Comparison of ENCODE assay signal across 14 cellular contexts in the genomic region with DNA sequence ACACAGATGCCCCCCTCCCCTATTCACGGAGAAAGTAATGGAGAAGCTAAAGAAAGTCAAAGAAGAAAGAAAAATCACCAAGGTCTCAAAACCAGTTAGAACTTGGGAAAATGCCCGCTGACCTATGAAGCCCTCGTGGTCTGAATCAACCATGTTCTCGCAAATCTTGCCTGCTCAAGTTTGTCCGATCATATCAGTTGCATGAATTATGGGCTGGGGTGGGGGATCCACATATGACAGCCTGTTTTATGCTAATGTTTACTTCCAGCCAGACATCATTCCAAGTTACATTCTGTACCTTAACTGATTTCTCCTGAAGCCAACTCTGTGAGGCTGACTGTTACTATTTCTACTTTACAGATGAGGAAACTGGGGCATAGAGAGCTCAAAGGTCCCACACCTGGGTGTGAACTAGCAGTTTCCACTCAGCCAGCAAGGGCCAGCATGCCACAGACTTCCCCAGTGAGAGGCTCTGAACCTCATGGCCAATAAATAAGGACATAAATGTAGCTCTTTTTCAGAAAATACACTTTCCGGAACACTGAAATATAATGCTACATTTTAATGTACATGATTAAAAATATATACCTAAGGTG. TPM values are rescaled to one million over a fixed set of nuclear protein-coding genes. Genes with fewer than 3 reads are reported as not detected.
A peak's percentile ranks its signal among the peaks of the same experiment; 100 is the strongest.
DNase-seq lines count a peak whose midpoint lies in the region; ATAC-seq and TF ChIP-seq lines count a peak whose summit lies in the region.
"Had no signal": no experiment of that assay in that cellular context is flagged by ENCODE, and none has a peak within 500 bp of the region (broad histone marks: within the 10 kb centered on the region; RNA-seq: fewer than 3 reads in every experiment).

No MANE protein-coding gene starts in this region.

- ATAC-seq in WTC11: no peak
- ATAC-seq: lower lobe of right lung had no signal

- peak overlapping the region; percentile 93 for H3K27ac Mint-ChIP-seq in activated CD4-positive, alpha-beta T cell treated with anti-CD3 and anti-CD28 coated beads, Interleukin-2, amount 10 ng/mL, durations not matched to agents 24 days and 14 days
- no peak overlapping the region for H3K27ac Mint-ChIP-seq in WTC11

- DNase-seq in activated CD4-positive, alpha-beta T cell treated with anti-CD3 and anti-CD28 coated beads, Interleukin-2, amount 10 ng/mL, durations not matched to agents 24 days and 14 days: peak; percentile 71
- no peak for DNase-seq in activated CD4-positive, alpha-beta T cell treated with anti-CD3 and anti-CD28 coated beads, Interleukin-2, amount 50 U/mL, for 1 hour
- DNase-seq in OCI-LY7 (ENCODE audit: low spot score) (peak; percentile 56), colonic mucosa (peak; percentile 39), WTC11 (ENCODE audit: low spot score) (no peak), DMS114 treated with DMSO at 0.1 percent for 48 hours (lab: John Stamatoyannopoulos, UW; ENCODE audit: unreplicated experiment) (no peak), HUDEP-2 (lab: John Stamatoyannopoulos, UW; ENCODE audit: unreplicated experiment in 76 of 76) (no peak)
- DNase-seq: amygdala, lower lobe of right lung, NCI-H1417, NCI-H524, tibial artery had no signal

- POLR2A ChIA-PET in OCI-LY7 (lab: Charles Lee): interaction anchor here (0.6 to 2.3 kb wide), 9 partner anchors 15 to 738 kb away, joined by 3 to 20 read pairs (median 4); a partner anchor contains a TSS
- POLR2A ChIA-PET in WTC11 (lab: Charles Lee): interaction anchor here (0.6 to 1.1 kb wide), 3 partner anchors 179 to 251 kb away, joined by 3 read pairs; no protein-coding TSS in a partner anchor

- CTCF ChIA-PET in OCI-LY7 (lab: Charles Lee; ENCODE audit: unreplicated experiment): interaction anchor here (1.9 to 2.0 kb wide), 2 partner anchors 34 to 188 kb away, joined by 6 to 8 read pairs; no protein-coding TSS in a partner anchor
- CTCF ChIA-PET in WTC11 (lab: Charles Lee): interaction anchor here (0.7 kb wide), 1 partner anchor 44 kb away, joined by 3 read pairs; no protein-coding TSS in a partner anchor

- H3K36me3 Mint-ChIP-seq in activated CD4-positive, alpha-beta T cell treated with anti-CD3 and anti-CD28 coated beads, Interleukin-2, amount 10 ng/mL, durations not matched to agents 24 days and 14 days (ENCODE audit: low read depth): peaks cover 31% of the 10 kb centered on the region
- peaks cover 26% of the 10 kb centered on the region for H3K36me3 Mint-ChIP-seq in WTC11

- no peak overlapping the region for H3K9ac ChIP-seq in colonic mucosa (ENCODE audit: low read depth in 2 of 2, low read length in 2 of 2)

- no peaks in the 10 kb centered on the region for H4K20me1 ChIP-seq in OCI-LY7 (ENCODE audit: insufficient read depth, low read length)

- H3K27ac ChIP-seq in OCI-LY7 (ENCODE audit: low read depth, low read length, poor library complexity, severe bottlenecking) (peak overlapping the region; percentile 87), colonic mucosa (no peak overlapping the region), neutrophil (peak overlapping the region; percentile 99)
- H3K27ac ChIP-seq: coronary artery, lower lobe of right lung, tibial artery had no signal

- intact Hi-C loops in activated CD4-positive, alpha-beta T cell treated with anti-CD3 and anti-CD28 coated beads, Interleukin-2, amount 10 ng/mL, durations not matched to agents 24 days and 14 days (cut with micrococcal nuclease): loop anchor here (5.0 kb wide), 2 partner anchors 42 to 412 kb away; no protein-coding TSS in a partner anchor
- intact Hi-C loops in OCI-LY7 (cut with micrococcal nuclease; ENCODE audit: unreplicated experiment) (loop anchor here (10.0 kb wide), 1 partner anchor 609 kb away; a partner anchor contains a TSS), colonic mucosa (cut with DNase I) (no loop called here)

- H3K27me3 ChIP-seq in colonic mucosa (no peaks in the 10 kb centered on the region), neutrophil (no peaks in the 10 kb centered on the region)
- H3K27me3 ChIP-seq: tibial artery had no signal

- H3K9me3 Mint-ChIP-seq in activated CD4-positive, alpha-beta T cell treated with anti-CD3 and anti-CD28 coated beads, Interleukin-2, amount 10 ng/mL, durations not matched to agents 24 days and 14 days: no peaks in the 10 kb centered on the region
- peaks cover 14% of the 10 kb centered on the region for H3K9me3 Mint-ChIP-seq in WTC11

- H2AFZ ChIP-seq in OCI-LY7 (ENCODE audit: low read length): 0 out of 2 replicates have a peak overlapping the region, but pooled peaks have one; percentile 1

- H3K36me3 ChIP-seq in OCI-LY7 (ENCODE audit: insufficient read depth, low read length) (peaks cover 18% of the 10 kb centered on the region; the same call in 1 of the 2 replicates), colonic mucosa (no peaks in the 10 kb centered on the region), neutrophil (peaks cover 56% of the 10 kb centered on the region)
- H3K36me3 ChIP-seq: lower lobe of right lung had no signal

- TF ChIP-seq CTCF in OCI-LY7 (conservative IDR thresholded peaks at IDR 0.05; ENCODE audit: low read length) (no peak), colonic mucosa (IDR thresholded peaks at IDR 0.05) (no peak), neutrophil (IDR thresholded peaks at IDR 0.05) (no peak), WTC11 (IDR thresholded peaks at IDR 0.05) (no peak)

- H3K4me2 ChIP-seq in OCI-LY7 (ENCODE audit: low read length): peak overlapping the region; percentile 96

- peak overlapping the region; percentile 95 for H3K4me3 Mint-ChIP-seq in activated CD4-positive, alpha-beta T cell treated with anti-CD3 and anti-CD28 coated beads, Interleukin-2, amount 10 ng/mL, durations not matched to agents 24 days and 14 days
- no peak overlapping the region for H3K4me3 Mint-ChIP-seq in WTC11

- peaks cover 39% of the 10 kb centered on the region; the same call in 1 of the 2 replicates for H3K79me2 ChIP-seq in OCI-LY7 (ENCODE audit: insufficient read depth, low read depth, low read length)

- no peaks in the 10 kb centered on the region for H3K9me2 ChIP-seq in OCI-LY7 (ENCODE audit: insufficient read depth, low read length)

- H3K9me3 ChIP-seq in OCI-LY7 (ENCODE audit: low read length): no peaks in the 10 kb centered on the region
- no peaks in the 10 kb centered on the region for H3K9me3 ChIP-seq in colonic mucosa
- H3K9me3 ChIP-seq in neutrophil: peaks cover 3% of the 10 kb centered on the region
- H3K9me3 ChIP-seq: lower lobe of right lung, tibial artery had no signal

- peaks cover 83% of the 10 kb centered on the region for H3K4me1 ChIP-seq in OCI-LY7 (ENCODE audit: insufficient read depth, low read length, poor library complexity, severe bottlenecking)
- peaks cover 13% of the 10 kb centered on the region for H3K4me1 ChIP-seq in colonic mucosa
- peaks cover 69% of the 10 kb centered on the region in 2 experiments for H3K4me1 ChIP-seq in neutrophil (ENCODE audit: control insufficient read depth in 1 of 2, insufficient read depth in 1 of 2, low read depth in 1 of 2, low read length in 1 of 2)

- H3K4me3 ChIP-seq in OCI-LY7 (ENCODE audit: low read depth, low read length, poor library complexity, severe bottlenecking): peak overlapping the region; percentile 79
- H3K4me3 ChIP-seq in colonic mucosa: no peak overlapping the region
- H3K4me3 ChIP-seq in neutrophil (ENCODE audit: low read depth in 1 of 2, low read length in 1 of 2): peak overlapping the region; percentile 77 to 100
- H3K4me3 ChIP-seq: tibial artery had no signal

- no peaks in the 10 kb centered on the region for H3K27me3 Mint-ChIP-seq in activated CD4-positive, alpha-beta T cell treated with anti-CD3 and anti-CD28 coated beads, Interleukin-2, amount 10 ng/mL, durations not matched to agents 24 days and 14 days
- peaks cover 12% of the 10 kb centered on the region for H3K27me3 Mint-ChIP-seq in WTC11 (ENCODE audit: low read depth)

- no TSS peak for BruUV-seq in OCI-LY7 (replicated peaks; lab: Mats Ljungman, UMichigan)

- peaks cover 72% of the 10 kb centered on the region for H3K4me1 Mint-ChIP-seq in activated CD4-positive, alpha-beta T cell treated with anti-CD3 and anti-CD28 coated beads, Interleukin-2, amount 10 ng/mL, durations not matched to agents 24 days and 14 days
- H3K4me1 Mint-ChIP-seq in WTC11: peaks cover 44% of the 10 kb centered on the region

TF ChIP-seq in WTC11, 78 proteins besides CTCF, POLR2A, EP300 and RAD21 (continues in another document):
- TF ChIP-seq, protein P1, sequence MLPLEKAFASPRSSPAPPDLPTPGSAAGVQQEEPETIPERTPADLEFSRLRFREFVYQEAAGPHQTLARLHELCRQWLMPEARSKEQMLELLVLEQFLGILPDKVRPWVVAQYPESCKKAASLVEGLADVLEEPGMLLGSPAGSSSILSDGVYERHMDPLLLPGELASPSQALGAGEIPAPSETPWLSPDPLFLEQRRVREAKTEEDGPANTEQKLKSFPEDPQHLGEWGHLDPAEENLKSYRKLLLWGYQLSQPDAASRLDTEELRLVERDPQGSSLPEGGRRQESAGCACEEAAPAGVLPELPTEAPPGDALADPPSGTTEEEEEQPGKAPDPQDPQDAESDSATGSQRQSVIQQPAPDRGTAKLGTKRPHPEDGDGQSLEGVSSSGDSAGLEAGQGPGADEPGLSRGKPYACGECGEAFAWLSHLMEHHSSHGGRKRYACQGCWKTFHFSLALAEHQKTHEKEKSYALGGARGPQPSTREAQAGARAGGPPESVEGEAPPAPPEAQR (CRISPR knock-in tag; IDR thresholded peaks at IDR 0.05): no peak
- no peak for TF ChIP-seq PRRX2 (CRISPR knock-in tag; IDR thresholded peaks at IDR 0.05)
- no peak for TF ChIP-seq MYBL2 (CRISPR knock-in tag; IDR thresholded peaks at IDR 0.05)
- TF ChIP-seq FOXP1 (CRISPR knock-in tag; IDR thresholded peaks at IDR 0.05; ENCODE audit: borderline replicate concordance): no peak
- no peak for TF ChIP-seq HMGA2 (CRISPR knock-in tag; IDR thresholded peaks at IDR 0.05)

RNA-seq across cellular contexts. Expression of a gene that starts 2.1 kb away (rescaled TPM):
- total RNA-seq in activated CD4-positive, alpha-beta T cell treated with anti-CD3 and anti-CD28 coated beads, Interleukin-2, amount 10 ng/mL, durations not matched to agents 24 days and 14 days: 93.3 and 108 TPM in 2 replicates
- 71.7 and 87.1 TPM in 2 replicates for total RNA-seq in OCI-LY7 (2014; rRNA removed; shearing (Covaris generic))
- total RNA-seq in OCI-LY7 (2022) (73.0 and 105 TPM in 2 replicates), colonic mucosa (100 to 1,000 TPM in 1 of 2 donors, 10 to 100 TPM in 1; 87.1 to 126 TPM), WTC11 (2021) (35.6 to 44.3 TPM (median 41.9 TPM) in 3 replicates)

RNA-seq across cellular contexts. Expression of a gene that starts 45.0 kb away (rescaled TPM):
- total RNA-seq in activated CD4-positive, alpha-beta T cell treated with anti-CD3 and anti-CD28 coated beads, Interleukin-2, amount 10 ng/mL, durations not matched to agents 24 days and 14 days: 21.1 and 23.0 TPM in 2 replicates
- total RNA-seq in OCI-LY7 (2014; rRNA removed; shearing (Covaris generic)): 41.2 and 48.1 TPM in 2 replicates
- total RNA-seq in OCI-LY7 (2022) (34.3 and 40.4 TPM in 2 replicates), colonic mucosa (10 to 100 TPM; 17.3 to 23.8 TPM), WTC11 (2021) (23.4 to 25.6 TPM (median 25.1 TPM) in 3 replicates)

Comparison
In these comparisons a context has a peak if more than half of its experiments do, and no peak if none do; other contexts are left out.
1. DNase-seq: peak in activated CD4-positive, alpha-beta T cell treated with anti-CD3 and anti-CD28 coated beads, Interleukin-2, amount 10 ng/mL, durations not matched to agents 24 days and 14 days (single experiment), OCI-LY7 (single experiment) and colonic mucosa (single experiment); none in activated CD4-positive, alpha-beta T cell treated with anti-CD3 and anti-CD28 coated beads, Interleukin-2, amount 50 U/mL, for 1 hour (single experiment), WTC11 (single experiment), DMS114 treated with DMSO at 0.1 percent for 48 hours (single experiment) and HUDEP-2 (0 of 76).